ENCODE assay signal across 1 cellular context in the genomic region with DNA sequence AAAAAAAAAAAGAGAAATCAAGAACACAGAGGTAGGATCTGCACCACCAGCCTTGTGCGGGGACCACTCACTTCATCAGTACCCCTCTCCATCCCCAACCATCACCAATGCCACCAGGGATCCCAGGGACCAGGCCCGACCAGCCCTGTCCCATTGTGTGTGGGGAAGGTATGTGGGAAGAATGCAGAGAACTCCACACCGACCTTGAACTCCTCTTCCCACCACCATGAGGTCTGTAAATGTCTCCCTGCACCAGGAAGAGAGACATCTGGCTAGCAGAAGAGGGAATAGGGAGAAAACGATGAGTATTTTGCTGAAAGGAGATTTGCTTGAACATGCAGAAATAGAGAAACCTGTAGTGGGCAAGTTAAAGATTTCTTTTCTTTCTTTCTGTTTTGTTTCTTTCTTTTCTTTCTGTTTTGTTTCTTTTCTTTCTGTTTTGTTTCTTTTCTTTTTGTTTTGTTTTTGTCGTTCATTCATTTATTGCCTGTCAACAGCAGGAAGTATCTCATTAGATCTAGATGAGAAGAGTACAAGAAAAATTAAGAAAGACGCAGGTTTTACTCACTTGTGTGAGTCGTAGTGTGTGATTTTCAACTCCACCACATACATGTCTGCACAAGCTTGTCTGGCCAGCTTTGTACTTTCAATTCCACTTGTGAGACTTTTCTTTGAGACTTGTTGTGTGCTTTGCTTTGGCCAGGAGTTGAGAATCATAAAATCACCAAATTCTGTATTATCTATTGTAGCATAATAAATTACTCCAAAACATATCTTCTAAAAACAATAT.
TF ChIP-seq lines count a peak whose summit lies in the region.

No MANE protein-coding gene starts in this region.

TF ChIP-seq in HepG2, 621 proteins besides CTCF, POLR2A, EP300 and RAD21 (continued from another document and continues in another):
- TF ChIP-seq, protein P1, sequence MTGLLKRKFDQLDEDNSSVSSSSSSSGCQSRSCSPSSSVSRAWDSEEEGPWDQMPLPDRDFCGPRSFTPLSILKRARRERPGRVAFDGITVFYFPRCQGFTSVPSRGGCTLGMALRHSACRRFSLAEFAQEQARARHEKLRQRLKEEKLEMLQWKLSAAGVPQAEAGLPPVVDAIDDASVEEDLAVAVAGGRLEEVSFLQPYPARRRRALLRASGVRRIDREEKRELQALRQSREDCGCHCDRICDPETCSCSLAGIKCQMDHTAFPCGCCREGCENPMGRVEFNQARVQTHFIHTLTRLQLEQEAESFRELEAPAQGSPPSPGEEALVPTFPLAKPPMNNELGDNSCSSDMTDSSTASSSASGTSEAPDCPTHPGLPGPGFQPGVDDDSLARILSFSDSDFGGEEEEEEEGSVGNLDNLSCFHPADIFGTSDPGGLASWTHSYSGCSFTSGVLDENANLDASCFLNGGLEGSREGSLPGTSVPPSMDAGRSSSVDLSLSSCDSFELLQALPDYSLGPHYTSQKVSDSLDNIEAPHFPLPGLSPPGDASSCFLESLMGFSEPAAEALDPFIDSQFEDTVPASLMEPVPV (CRISPR knock-in tag; IDR thresholded peaks at IDR 0.05): no peak
- TF ChIP-seq ZNF484 (CRISPR knock-in tag; IDR thresholded peaks at IDR 0.05; ENCODE audit: borderline replicate concordance, low read depth) (no peak), MBD4 (IDR thresholded peaks at IDR 0.05; ENCODE audit: borderline replicate concordance, low read length) (no peak), SYNCRIP (IDR thresholded peaks at IDR 0.05; ENCODE audit: insufficient read depth, low read depth, low read length) (no peak), YEATS4 (CRISPR knock-in tag; IDR thresholded peaks at IDR 0.05; ENCODE audit: borderline replicate concordance) (no peak), U2AF1 (optimal IDR thresholded peaks at IDR 0.05; ENCODE audit: low read depth, low read length) (no peak), ZNF232 (CRISPR knock-in tag; IDR thresholded peaks at IDR 0.05; ENCODE audit: borderline replicate concordance) (no peak), RBM39 (IDR thresholded peaks at IDR 0.05; ENCODE audit: low read depth, low read length, poor library complexity, severe bottlenecking) (no peak), HES4 (CRISPR knock-in tag; IDR thresholded peaks at IDR 0.05; ENCODE audit: borderline replicate concordance) (no peak), RORA (CRISPR knock-in tag; IDR thresholded peaks at IDR 0.05) (no peak), RARA (CRISPR knock-in tag; IDR thresholded peaks at IDR 0.05) (peak; percentile 98), ZNF768 (CRISPR knock-in tag; IDR thresholded peaks at IDR 0.05) (no peak), ZNF790 (CRISPR knock-in tag; IDR thresholded peaks at IDR 0.05; ENCODE audit: borderline replicate concordance) (no peak), RFX1 (IDR thresholded peaks at IDR 0.05) (no peak), RFX3 (CRISPR knock-in tag; IDR thresholded peaks at IDR 0.05) (no peak), ZNF343 (CRISPR knock-in tag; IDR thresholded peaks at IDR 0.05) (no peak), MAF1 (CRISPR knock-in tag; IDR thresholded peaks at IDR 0.05; ENCODE audit: borderline replicate concordance) (no peak), ATF1 (CRISPR knock-in tag; IDR thresholded peaks at IDR 0.05) (no peak), HNF4G (IDR thresholded peaks at IDR 0.05; ENCODE audit: borderline replicate concordance, low read depth, low read length) (peak; percentile 40; the same call in 1 of the 2 replicates), HNF4G (CRISPR knock-in tag; IDR thresholded peaks at IDR 0.05; ENCODE audit: borderline replicate concordance, low read depth) (no peak), EZH2 (conservative IDR thresholded peaks at IDR 0.05; ENCODE audit: low read depth, low read length) (no peak), ZNF709 (CRISPR knock-in tag; IDR thresholded peaks at IDR 0.05) (no peak), RXRA (CRISPR knock-in tag; IDR thresholded peaks at IDR 0.05) (peak; percentile 92), NFKB2 (CRISPR knock-in tag; IDR thresholded peaks at IDR 0.05; ENCODE audit: borderline replicate concordance) (no peak), ZNF607 (CRISPR knock-in tag; IDR thresholded peaks at IDR 0.05; ENCODE audit: borderline replicate concordance) (no peak), GFI1 (CRISPR knock-in tag; IDR thresholded peaks at IDR 0.05; ENCODE audit: borderline replicate concordance) (no peak), IKZF4 (CRISPR knock-in tag; IDR thresholded peaks at IDR 0.05; ENCODE audit: borderline replicate concordance, low read depth, not compliant biosample characterization) (no peak), KLF16 (CRISPR knock-in tag; IDR thresholded peaks at IDR 0.05) (peak in 1 of 2 experiments; percentile 56; a peak in 2 of 4 replicates), PHF8 (CRISPR knock-in tag; IDR thresholded peaks at IDR 0.05) (no peak; the same call in 1 of the 2 replicates), MATR3 (CRISPR knock-in tag; IDR thresholded peaks at IDR 0.05) (no peak), KLF11 (CRISPR knock-in tag; IDR thresholded peaks at IDR 0.05) (0 out of 2 replicates have a peak, but pooled peaks have one; percentile 51), NFYC (CRISPR knock-in tag; IDR thresholded peaks at IDR 0.05) (no peak), ZNF282 (IDR thresholded peaks at IDR 0.05; ENCODE audit: partially characterized antibody) (no peak), ZNF749 (CRISPR knock-in tag; IDR thresholded peaks at IDR 0.05; ENCODE audit: borderline replicate concordance) (no peak), ZNF296 (CRISPR knock-in tag; conservative IDR thresholded peaks at IDR 0.05) (no peak), ZFP41 (CRISPR knock-in tag; IDR thresholded peaks at IDR 0.05; ENCODE audit: borderline replicate concordance) (no peak), ZNF138 (CRISPR knock-in tag; IDR thresholded peaks at IDR 0.05; ENCODE audit: low read depth) (no peak), CCDC6 (CRISPR knock-in tag; IDR thresholded peaks at IDR 0.05) (no peak), RBAK (CRISPR knock-in tag; IDR thresholded peaks at IDR 0.05) (no peak), POLR2G (IDR thresholded peaks at IDR 0.05; ENCODE audit: low read depth, low read length) (no peak), PAF1 (CRISPR knock-in tag; IDR thresholded peaks at IDR 0.05) (no peak), HDAC2 (CRISPR knock-in tag; IDR thresholded peaks at IDR 0.05) (peak; percentile 84; the same call in 1 of the 2 replicates), TAF1 (CRISPR knock-in tag; IDR thresholded peaks at IDR 0.05) (no peak), CEBPB (IDR thresholded peaks at IDR 0.05; ENCODE audit: borderline replicate concordance, low read depth, low read length) (no peak), ZNF20 (CRISPR knock-in tag; IDR thresholded peaks at IDR 0.05) (no peak), NFE2L1 (CRISPR knock-in tag; IDR thresholded peaks at IDR 0.05; ENCODE audit: borderline replicate concordance) (no peak), KAT2B (IDR thresholded peaks at IDR 0.05; ENCODE audit: borderline replicate concordance, low read depth, low read length) (no peak), GATA4 (IDR thresholded peaks at IDR 0.05; ENCODE audit: borderline replicate concordance, low read depth) (no peak), ZNF782 (CRISPR knock-in tag; IDR thresholded peaks at IDR 0.05; ENCODE audit: borderline replicate concordance) (no peak), MED1 (CRISPR knock-in tag; IDR thresholded peaks at IDR 0.05) (peak; percentile 71), ZNF124 (CRISPR knock-in tag; IDR thresholded peaks at IDR 0.05) (no peak), CCAR2 (optimal IDR thresholded peaks at IDR 0.05; ENCODE audit: low read depth, low read length) (no peak), ZNF780A (CRISPR knock-in tag; IDR thresholded peaks at IDR 0.05) (no peak), ZNF235 (CRISPR knock-in tag; IDR thresholded peaks at IDR 0.05; ENCODE audit: borderline replicate concordance) (no peak)
- TF ChIP-seq, protein P2, sequence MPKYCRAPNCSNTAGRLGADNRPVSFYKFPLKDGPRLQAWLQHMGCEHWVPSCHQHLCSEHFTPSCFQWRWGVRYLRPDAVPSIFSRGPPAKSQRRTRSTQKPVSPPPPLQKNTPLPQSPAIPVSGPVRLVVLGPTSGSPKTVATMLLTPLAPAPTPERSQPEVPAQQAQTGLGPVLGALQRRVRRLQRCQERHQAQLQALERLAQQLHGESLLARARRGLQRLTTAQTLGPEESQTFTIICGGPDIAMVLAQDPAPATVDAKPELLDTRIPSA (CRISPR knock-in tag; IDR thresholded peaks at IDR 0.05; ENCODE audit: borderline replicate concordance): no peak
- TF ChIP-seq, protein P3, sequence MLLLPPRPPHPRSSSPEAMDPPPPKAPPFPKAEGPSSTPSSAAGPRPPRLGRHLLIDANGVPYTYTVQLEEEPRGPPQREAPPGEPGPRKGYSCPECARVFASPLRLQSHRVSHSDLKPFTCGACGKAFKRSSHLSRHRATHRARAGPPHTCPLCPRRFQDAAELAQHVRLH (CRISPR knock-in tag; IDR thresholded peaks at IDR 0.05; ENCODE audit: borderline replicate concordance, low read depth): peak; percentile 81; the same call in 1 of the 2 replicates
- TF ChIP-seq, protein P4, sequence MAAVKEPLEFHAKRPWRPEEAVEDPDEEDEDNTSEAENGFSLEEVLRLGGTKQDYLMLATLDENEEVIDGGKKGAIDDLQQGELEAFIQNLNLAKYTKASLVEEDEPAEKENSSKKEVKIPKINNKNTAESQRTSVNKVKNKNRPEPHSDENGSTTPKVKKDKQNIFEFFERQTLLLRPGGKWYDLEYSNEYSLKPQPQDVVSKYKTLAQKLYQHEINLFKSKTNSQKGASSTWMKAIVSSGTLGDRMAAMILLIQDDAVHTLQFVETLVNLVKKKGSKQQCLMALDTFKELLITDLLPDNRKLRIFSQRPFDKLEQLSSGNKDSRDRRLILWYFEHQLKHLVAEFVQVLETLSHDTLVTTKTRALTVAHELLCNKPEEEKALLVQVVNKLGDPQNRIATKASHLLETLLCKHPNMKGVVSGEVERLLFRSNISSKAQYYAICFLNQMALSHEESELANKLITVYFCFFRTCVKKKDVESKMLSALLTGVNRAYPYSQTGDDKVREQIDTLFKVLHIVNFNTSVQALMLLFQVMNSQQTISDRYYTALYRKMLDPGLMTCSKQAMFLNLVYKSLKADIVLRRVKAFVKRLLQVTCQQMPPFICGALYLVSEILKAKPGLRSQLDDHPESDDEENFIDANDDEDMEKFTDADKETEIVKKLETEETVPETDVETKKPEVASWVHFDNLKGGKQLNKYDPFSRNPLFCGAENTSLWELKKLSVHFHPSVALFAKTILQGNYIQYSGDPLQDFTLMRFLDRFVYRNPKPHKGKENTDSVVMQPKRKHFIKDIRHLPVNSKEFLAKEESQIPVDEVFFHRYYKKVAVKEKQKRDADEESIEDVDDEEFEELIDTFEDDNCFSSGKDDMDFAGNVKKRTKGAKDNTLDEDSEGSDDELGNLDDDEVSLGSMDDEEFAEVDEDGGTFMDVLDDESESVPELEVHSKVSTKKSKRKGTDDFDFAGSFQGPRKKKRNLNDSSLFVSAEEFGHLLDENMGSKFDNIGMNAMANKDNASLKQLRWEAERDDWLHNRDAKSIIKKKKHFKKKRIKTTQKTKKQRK (IDR thresholded peaks at IDR 0.05; ENCODE audit: low read length): no peak
- TF ChIP-seq, protein P5, sequence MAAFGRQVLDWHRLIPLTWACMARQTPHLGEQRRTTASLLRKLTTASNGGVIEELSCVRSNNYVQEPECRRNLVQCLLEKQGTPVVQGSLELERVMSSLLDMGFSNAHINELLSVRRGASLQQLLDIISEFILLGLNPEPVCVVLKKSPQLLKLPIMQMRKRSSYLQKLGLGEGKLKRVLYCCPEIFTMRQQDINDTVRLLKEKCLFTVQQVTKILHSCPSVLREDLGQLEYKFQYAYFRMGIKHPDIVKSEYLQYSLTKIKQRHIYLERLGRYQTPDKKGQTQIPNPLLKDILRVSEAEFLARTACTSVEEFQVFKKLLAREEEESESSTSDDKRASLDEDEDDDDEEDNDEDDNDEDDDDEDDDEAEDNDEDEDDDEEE (CRISPR knock-in tag; IDR thresholded peaks at IDR 0.05): no peak
- TF ChIP-seq, protein P6, sequence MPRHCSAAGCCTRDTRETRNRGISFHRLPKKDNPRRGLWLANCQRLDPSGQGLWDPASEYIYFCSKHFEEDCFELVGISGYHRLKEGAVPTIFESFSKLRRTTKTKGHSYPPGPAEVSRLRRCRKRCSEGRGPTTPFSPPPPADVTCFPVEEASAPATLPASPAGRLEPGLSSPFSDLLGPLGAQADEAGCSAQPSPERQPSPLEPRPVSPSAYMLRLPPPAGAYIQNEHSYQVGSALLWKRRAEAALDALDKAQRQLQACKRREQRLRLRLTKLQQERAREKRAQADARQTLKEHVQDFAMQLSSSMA (CRISPR knock-in tag; IDR thresholded peaks at IDR 0.05): no peak
- TF ChIP-seq, protein P7, sequence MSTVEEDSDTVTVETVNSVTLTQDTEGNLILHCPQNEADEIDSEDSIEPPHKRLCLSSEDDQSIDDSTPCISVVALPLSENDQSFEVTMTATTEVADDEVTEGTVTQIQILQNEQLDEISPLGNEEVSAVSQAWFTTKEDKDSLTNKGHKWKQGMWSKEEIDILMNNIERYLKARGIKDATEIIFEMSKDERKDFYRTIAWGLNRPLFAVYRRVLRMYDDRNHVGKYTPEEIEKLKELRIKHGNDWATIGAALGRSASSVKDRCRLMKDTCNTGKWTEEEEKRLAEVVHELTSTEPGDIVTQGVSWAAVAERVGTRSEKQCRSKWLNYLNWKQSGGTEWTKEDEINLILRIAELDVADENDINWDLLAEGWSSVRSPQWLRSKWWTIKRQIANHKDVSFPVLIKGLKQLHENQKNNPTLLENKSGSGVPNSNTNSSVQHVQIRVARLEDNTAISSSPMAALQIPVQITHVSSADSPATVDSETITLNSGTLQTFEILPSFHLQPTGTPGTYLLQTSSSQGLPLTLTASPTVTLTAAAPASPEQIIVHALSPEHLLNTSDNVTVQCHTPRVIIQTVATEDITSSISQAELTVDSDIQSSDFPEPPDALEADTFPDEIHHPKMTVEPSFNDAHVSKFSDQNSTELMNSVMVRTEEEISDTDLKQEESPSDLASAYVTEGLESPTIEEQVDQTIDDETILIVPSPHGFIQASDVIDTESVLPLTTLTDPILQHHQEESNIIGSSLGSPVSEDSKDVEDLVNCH (CRISPR knock-in tag; IDR thresholded peaks at IDR 0.05): no peak
- TF ChIP-seq, protein P8, sequence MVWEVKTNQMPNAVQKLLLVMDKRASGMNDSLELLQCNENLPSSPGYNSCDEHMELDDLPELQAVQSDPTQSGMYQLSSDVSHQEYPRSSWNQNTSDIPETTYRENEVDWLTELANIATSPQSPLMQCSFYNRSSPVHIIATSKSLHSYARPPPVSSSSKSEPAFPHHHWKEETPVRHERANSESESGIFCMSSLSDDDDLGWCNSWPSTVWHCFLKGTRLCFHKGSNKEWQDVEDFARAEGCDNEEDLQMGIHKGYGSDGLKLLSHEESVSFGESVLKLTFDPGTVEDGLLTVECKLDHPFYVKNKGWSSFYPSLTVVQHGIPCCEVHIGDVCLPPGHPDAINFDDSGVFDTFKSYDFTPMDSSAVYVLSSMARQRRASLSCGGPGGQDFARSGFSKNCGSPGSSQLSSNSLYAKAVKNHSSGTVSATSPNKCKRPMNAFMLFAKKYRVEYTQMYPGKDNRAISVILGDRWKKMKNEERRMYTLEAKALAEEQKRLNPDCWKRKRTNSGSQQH (CRISPR knock-in tag; IDR thresholded peaks at IDR 0.05; ENCODE audit: low read depth): no peak
- TF ChIP-seq, protein P9, sequence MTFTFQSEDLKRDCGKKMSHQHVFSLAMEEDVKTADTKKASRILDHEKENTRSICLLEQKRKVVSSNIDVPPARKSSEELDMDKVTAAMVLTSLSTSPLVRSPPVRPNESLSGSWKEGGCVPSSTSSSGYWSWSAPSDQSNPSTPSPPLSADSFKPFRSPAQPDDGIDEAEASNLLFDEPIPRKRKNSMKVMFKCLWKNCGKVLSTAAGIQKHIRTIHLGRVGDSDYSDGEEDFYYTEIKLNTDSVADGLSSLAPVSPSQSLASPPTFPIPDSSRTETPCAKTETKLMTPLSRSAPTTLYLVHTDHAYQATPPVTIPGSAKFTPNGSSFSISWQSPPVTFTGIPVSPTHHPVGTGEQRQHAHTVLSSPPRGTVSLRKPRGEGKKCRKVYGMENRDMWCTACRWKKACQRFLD (CRISPR knock-in tag; IDR thresholded peaks at IDR 0.05; ENCODE audit: borderline replicate concordance): no peak
